Comparison of ENCODE assay signal across 15 cellular contexts in the genomic region with DNA sequence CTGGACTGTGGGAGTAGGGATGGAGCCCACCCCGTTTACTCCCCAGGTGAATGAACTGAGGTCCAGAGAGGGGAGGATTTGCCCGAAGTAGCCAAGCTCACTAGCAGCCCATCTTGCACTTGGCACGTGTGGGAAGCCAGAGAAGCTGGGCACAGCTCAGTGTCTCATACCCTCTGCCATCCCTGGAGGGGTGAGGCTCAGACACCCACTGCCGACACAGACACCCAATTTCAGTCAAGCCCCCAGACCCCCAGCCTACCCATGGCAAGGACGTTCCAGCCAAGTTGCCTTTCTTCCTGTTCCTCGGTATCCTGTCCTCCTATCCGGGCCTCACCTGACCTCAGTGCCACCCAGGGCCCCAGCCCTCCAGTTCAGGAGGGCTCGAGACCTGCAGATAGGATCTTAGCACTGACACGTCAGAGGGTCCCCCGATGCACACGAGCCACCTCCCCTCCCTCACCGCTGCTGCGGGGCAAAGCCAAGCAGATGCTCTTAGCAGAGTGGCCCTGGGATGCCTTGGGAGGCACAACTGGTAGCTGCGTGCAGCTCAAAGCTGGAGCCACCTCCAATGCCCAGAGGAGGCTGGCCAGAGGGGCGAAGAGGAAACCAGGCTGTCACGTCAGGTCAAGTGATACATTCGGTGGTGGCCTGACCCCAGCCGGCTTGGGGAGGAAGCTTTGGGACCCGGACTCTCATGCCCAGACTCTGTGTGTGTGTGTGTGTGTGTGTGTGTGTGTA.
"Had no signal": no experiment of that assay in that cellular context is flagged by ENCODE, and none has a peak within 500 bp of the region (broad histone marks: within the 10 kb centered on the region; RNA-seq: fewer than 3 reads in every experiment).

No MANE protein-coding gene starts in this region.

- H3K4me3 Mint-ChIP-seq: dendritic cell treated with granulocyte-macrophage colony-stimulating factor and Interleukin-4, amounts not matched to agents 40 ng/mL and 50 ng/mL, for 4 days had no signal

- H3K27ac ChIP-seq: body of pancreas, pancreas, SK-N-MC, transverse colon, WERI-Rb-1 had no signal

- DNase-seq: activated CD4-positive, alpha-beta T cell treated with anti-CD3 and anti-CD28 coated beads for 48 hours; activated CD8-positive, alpha-beta memory T cell treated with anti-CD3 and anti-CD28 coated beads for 24 hours; activated naive CD4-positive, alpha-beta T cell treated with anti-CD3 and anti-CD28 coated beads, Interleukin-2, amount 50 U/mL, for 16 hours; activated T-cell treated with anti-CD3 and anti-CD28 coated beads for 4 hours; body of pancreas; left colon; mesenchymal stem cell; retina; T-helper 1 cell; transverse colon; WERI-Rb-1 had no signal

- H3K27me3 ChIP-seq: body of pancreas had no signal

- H3K9me3 Mint-ChIP-seq: activated T-helper 2 cell treated with anti-CD3 and anti-CD28 coated beads, Interferon-gamma antibody, Interleukin-2, Interleukin-4, amounts not matched to agents 10 μg/mL and 5 μg/mL and 100 μg/mL, durations not matched to agents 14 hours and 24 hours and 36 hours; dendritic cell treated with granulocyte-macrophage colony-stimulating factor and Interleukin-4, amounts not matched to agents 40 ng/mL and 50 ng/mL, for 4 days had no signal

- H3K27ac Mint-ChIP-seq: activated T-helper 2 cell treated with anti-CD3 and anti-CD28 coated beads, Interferon-gamma antibody, Interleukin-2, Interleukin-4, amounts not matched to agents 10 μg/mL and 5 μg/mL and 100 μg/mL, durations not matched to agents 14 hours and 24 hours and 36 hours; dendritic cell treated with granulocyte-macrophage colony-stimulating factor and Interleukin-4, amounts not matched to agents 40 ng/mL and 50 ng/mL, for 4 days had no signal

- H3K4me1 ChIP-seq: body of pancreas, pancreas had no signal

- H3K9me3 ChIP-seq: body of pancreas, pancreas, transverse colon had no signal

- ATAC-seq: body of pancreas, left colon, pancreas had no signal

- H3K36me3 ChIP-seq: pancreas, transverse colon, WERI-Rb-1 had no signal

- H3K4me3 ChIP-seq: body of pancreas, pancreas, SK-N-MC, transverse colon had no signal
